ENCODE assay signal across 8 cellular contexts in genomic region chr17:40218740-40219072, GRCh38. TPM values are rescaled to one million over a fixed set of nuclear protein-coding genes. Genes with fewer than 3 reads are reported as not detected.
A peak's percentile ranks its signal among the peaks of the same experiment; 100 is the strongest.
DNase-seq lines count a peak whose midpoint lies in the region; ATAC-seq and TF ChIP-seq lines count a peak whose summit lies in the region.

No MANE protein-coding gene starts in this region.

- no peaks in the 10 kb centered on the region for H3K36me3 ChIP-seq in left lung

- H3K27me3 ChIP-seq in left lung, result no peaks in the 10 kb centered on the region

- peak overlapping the region; percentile 91 to 92 for H3K27ac ChIP-seq in left lung

- H3K4me1 ChIP-seq in left lung, result peaks cover 0 to 24% of the 10 kb centered on the region in 2 donors

- peak overlapping the region; percentile 63 to 72 for H3K4me3 ChIP-seq in left lung

- TF ChIP-seq CTCF in left lung (IDR thresholded peaks at IDR 0.05), result no peak

- DNase-seq in Daoy (ENCODE audit: low read depth) (peak; percentile 75), NCI-H2227 (lab: John Stamatoyannopoulos, UW; ENCODE audit: unreplicated experiment) (peak; percentile 97), dermis blood vessel endothelial cell (peak; percentile 75), left lung (peak in 1 of 2 donors; percentile 69)
- DNase-seq in activated CD4-positive, alpha-beta T cell treated with anti-CD3 and anti-CD28 coated beads, Interleukin-2, amount 50 U/mL, for 1 hour, result peak; percentile 76
- peak; percentile 70 to 79 for DNase-seq in stimulated activated CD4-positive, alpha-beta T cell treated with anti-CD3 and anti-CD28 coated beads, Interleukin-2, amount 100 ng/mL, for 24 hours

- intact Hi-C loops in left lung (cut with DNase I), result no loop called here

- ATAC-seq in HG02759 (IDR thresholded peaks at IDR 0.05; ENCODE audit: unreplicated experiment) (peak; percentile 40), left lung (peak; percentile 5), GM19463 (IDR thresholded peaks at IDR 0.05; ENCODE audit: unreplicated experiment) (no peak)

- no peaks in the 10 kb centered on the region for H3K9me3 ChIP-seq in left lung

RNA-seq across cellular contexts. Expression of gene WIPF2, which starts 0.4 kb away (rescaled TPM):
- 4.9 and 6.3 TPM in 2 replicates for total RNA-seq in Daoy (2014; rRNA removed; shearing (Covaris generic))
- total RNA-seq in dermis blood vessel endothelial cell (8.5 and 15.5 TPM in 2 replicates), left lung (10 to 100 TPM; 35.5 to 35.8 TPM)

RNA-seq across cellular contexts. Expression of gene RAPGEFL1, which starts 41.4 kb away (rescaled TPM):
- total RNA-seq in Daoy (2014; rRNA removed; shearing (Covaris generic)), result 0.51 and 1.2 TPM in 2 replicates
- total RNA-seq in dermis blood vessel endothelial cell (1.4 and 1.9 TPM in 2 replicates), left lung (10 to 100 TPM in 1 of 2 donors, 1 to 10 TPM in 1; 7.4 to 13.1 TPM)
